ENCODE assay signal across 1 cellular context in genomic region chr10:15859865-15860691, GRCh38.
TF ChIP-seq lines count a peak whose summit lies in the region.

MINDY3 (minus strand) TSS chr10:15860507; CDS start chr10:15860299, 208 bp downstream.

TF ChIP-seq in HepG2, 621 proteins besides CTCF, POLR2A, EP300 and RAD21 (continued from another document and continues in another):
- TF ChIP-seq ZNF609 (CRISPR knock-in tag; IDR thresholded peaks at IDR 0.05; ENCODE audit: borderline replicate concordance) (no peak), ZSCAN30 (CRISPR knock-in tag; IDR thresholded peaks at IDR 0.05) (no peak), ATF7-NPFF (CRISPR knock-in tag; IDR thresholded peaks at IDR 0.05; ENCODE audit: low read depth) (no peak; the same call in 1 of the 2 replicates), SETDB1 (CRISPR knock-in tag; IDR thresholded peaks at IDR 0.05; ENCODE audit: borderline replicate concordance) (peak; percentile 83; the same call in 1 of the 2 replicates), MYPOP (CRISPR knock-in tag; IDR thresholded peaks at IDR 0.05) (peak; percentile 69; the same call in 1 of the 2 replicates), DR1 (CRISPR knock-in tag; IDR thresholded peaks at IDR 0.05) (no peak), PRMT3 (CRISPR knock-in tag; IDR thresholded peaks at IDR 0.05; ENCODE audit: borderline replicate concordance, low read depth) (0 out of 2 replicates have a peak, but pooled peaks have one; percentile 21), TSC22D2 (CRISPR knock-in tag; IDR thresholded peaks at IDR 0.05; ENCODE audit: borderline replicate concordance) (0 out of 2 replicates have a peak, but pooled peaks have one; percentile 45), ZNF124 (CRISPR knock-in tag; IDR thresholded peaks at IDR 0.05) (peak; percentile 39; the same call in 1 of the 2 replicates), STAT5B (CRISPR knock-in tag; IDR thresholded peaks at IDR 0.05) (no peak), DMTF1 (CRISPR knock-in tag; IDR thresholded peaks at IDR 0.05) (no peak), NCOR1 (IDR thresholded peaks at IDR 0.05; ENCODE audit: borderline replicate concordance, low read length) (no peak), ZNF282 (IDR thresholded peaks at IDR 0.05; ENCODE audit: partially characterized antibody) (no peak), SRF (IDR thresholded peaks at IDR 0.05; ENCODE audit: low read depth, low read length) (peak; percentile 22; the same call in 1 of the 2 replicates), ARNT (IDR thresholded peaks at IDR 0.05) (no peak), ZNF264 (CRISPR knock-in tag; IDR thresholded peaks at IDR 0.05) (no peak), ZNF781 (CRISPR knock-in tag; IDR thresholded peaks at IDR 0.05; ENCODE audit: borderline replicate concordance, not compliant biosample characterization) (peak; percentile 14), HDAC1 (CRISPR knock-in tag; IDR thresholded peaks at IDR 0.05) (peak; percentile 78), ZFAT (CRISPR knock-in tag; conservative IDR thresholded peaks at IDR 0.05) (no peak), PREB (CRISPR knock-in tag; IDR thresholded peaks at IDR 0.05) (no peak), WIZ (CRISPR knock-in tag; IDR thresholded peaks at IDR 0.05) (no peak), HCFC1 (IDR thresholded peaks at IDR 0.05; ENCODE audit: low read depth, low read length) (peak; percentile 38; the same call in 1 of the 2 replicates), ZNF644 (CRISPR knock-in tag; IDR thresholded peaks at IDR 0.05; ENCODE audit: low read depth) (no peak), MIER3 (CRISPR knock-in tag; IDR thresholded peaks at IDR 0.05; ENCODE audit: borderline replicate concordance) (0 out of 2 replicates have a peak, but pooled peaks have one; percentile 17), ZNF619 (CRISPR knock-in tag; IDR thresholded peaks at IDR 0.05) (peak; percentile 30; the same call in 1 of the 2 replicates), MXI1 (IDR thresholded peaks at IDR 0.05; ENCODE audit: borderline replicate concordance, low read depth, low read length) (peak; percentile 12; the same call in 1 of the 3 replicates), ELF1 (CRISPR knock-in tag; IDR thresholded peaks at IDR 0.05) (peak; percentile 95), REST (IDR thresholded peaks at IDR 0.05; ENCODE audit: borderline replicate concordance in 1 of 2, low read depth in 1 of 2, low read length in 2 of 2) (peak in 1 of 2 experiments; percentile 35; a peak in 1 of 4 replicates), NR2F2 (IDR thresholded peaks at IDR 0.05; ENCODE audit: borderline replicate concordance, low read depth) (0 out of 2 replicates have a peak, but pooled peaks have one; percentile 20), NCOA1 (CRISPR knock-in tag; IDR thresholded peaks at IDR 0.05) (no peak), ISX (CRISPR knock-in tag; conservative IDR thresholded peaks at IDR 0.05) (no peak), POGZ (CRISPR knock-in tag; IDR thresholded peaks at IDR 0.05) (peak; percentile 85), ZNF543 (CRISPR knock-in tag; IDR thresholded peaks at IDR 0.05) (peak; percentile 82), ZNF260 (CRISPR knock-in tag; IDR thresholded peaks at IDR 0.05; ENCODE audit: borderline replicate concordance, low read depth) (no peak), CSRNP1 (CRISPR knock-in tag; IDR thresholded peaks at IDR 0.05) (no peak), THRA (CRISPR knock-in tag; IDR thresholded peaks at IDR 0.05; ENCODE audit: borderline replicate concordance) (no peak), HNF1B (CRISPR knock-in tag; IDR thresholded peaks at IDR 0.05) (0 out of 2 replicates have a peak, but pooled peaks have one; percentile 68), REL (CRISPR knock-in tag; conservative IDR thresholded peaks at IDR 0.05) (no peak), ZNF761 (CRISPR knock-in tag; conservative IDR thresholded peaks at IDR 0.05) (peak; percentile 57; the same call in 1 of the 2 replicates), SUZ12 (IDR thresholded peaks at IDR 0.05; ENCODE audit: low read depth, low read length) (0 out of 2 replicates have a peak, but pooled peaks have one; percentile 15), ZNF597 (CRISPR knock-in tag; IDR thresholded peaks at IDR 0.05) (no peak), NONO (IDR thresholded peaks at IDR 0.05) (no peak), NONO (CRISPR knock-in tag; conservative IDR thresholded peaks at IDR 0.05) (peak; percentile 68; the same call in 1 of the 2 replicates)
